Comparison of ENCODE assay signal across 8 cellular contexts in genomic region chr20:39049684-39050554, GRCh38.
DNase-seq lines count a peak whose midpoint lies in the region; ATAC-seq and TF ChIP-seq lines count a peak whose summit lies in the region.

No MANE protein-coding gene starts in this region.

- H3K4me3 ChIP-seq in cardiac fibroblast (replicated peaks in 1 of 2; ENCODE audit: low read depth in 2 of 2, low read length in 2 of 2): peak overlapping the region; percentile 76 to 77

- no peaks in the 10 kb centered on the region for H3K9me3 Mint-ChIP-seq in WTC11

- CTCF ChIA-PET in WTC11 (lab: Charles Lee): interaction anchor here (0.6 to 3.2 kb wide), 51 partner anchors 9 to 1913 kb away, joined by 3 to 50 read pairs (median 5); partner anchors contain the start of genes DHX35, FAM83D, PPP1R16B and SLC32A1

- H3K4me3 Mint-ChIP-seq in WTC11: peak overlapping the region; percentile 78

- H3K27me3 Mint-ChIP-seq in WTC11 (ENCODE audit: low read depth): peaks cover 18% of the 10 kb centered on the region

- POLR2A ChIA-PET in WTC11 (lab: Charles Lee): interaction anchor here (0.7 to 1.5 kb wide), 2 partner anchors 19 to 124 kb away, joined by 3 to 4 read pairs; partner anchors contain the start of gene FAM83D

- peaks cover 4% of the 10 kb centered on the region; the same call in 1 of the 2 replicates for H3K4me1 Mint-ChIP-seq in WTC11

- TF ChIP-seq CTCF in WTC11 (IDR thresholded peaks at IDR 0.05): peak; percentile 98
- TF ChIP-seq CTCF in cardiac fibroblast (IDR thresholded peaks at IDR 0.05; ENCODE audit: low read depth, low read length): peak; percentile 71

- H3K36me3 Mint-ChIP-seq in WTC11: no peaks in the 10 kb centered on the region

- ATAC-seq in HG02852 (IDR thresholded peaks at IDR 0.05; ENCODE audit: unreplicated experiment) (peak; percentile 85), WTC11 (peak; percentile 81)

- H3K27ac Mint-ChIP-seq in WTC11: no peak overlapping the region

- DNase-seq in NCI-H2029 (lab: John Stamatoyannopoulos, UW) (peak; percentile 7), NCI-H2029 treated with DMSO at 0.1 percent for 48 hours (lab: John Stamatoyannopoulos, UW) (no peak), NCI-H2081 treated with DMSO at 0.1 percent for 48 hours (lab: John Stamatoyannopoulos, UW) (peak; percentile 19), WTC11 (ENCODE audit: low spot score) (peak; percentile 88), cardiac fibroblast (ENCODE audit: low read depth in 2 of 2) (peak; percentile 68 to 78), iris pigment epithelial cell (ENCODE audit: low read depth) (peak; percentile 47)
- DNase-seq in stimulated activated CD4-positive, alpha-beta T cell treated with anti-CD3 and anti-CD28 coated beads, Interleukin-12 subunit alpha, Interleukin-12 subunit beta, amount 100 ng/mL, for 48 hours (ENCODE audit: low read depth in 2 of 3, low spot score in 1 of 3): peak; percentile 49 to 73 (median 68)

TF ChIP-seq in WTC11, 78 proteins besides CTCF, POLR2A, EP300 and RAD21 (continues in another document):
- TF ChIP-seq ZNF425 (CRISPR knock-in tag; conservative IDR thresholded peaks at IDR 0.05) (no peak), JUN (CRISPR knock-in tag; IDR thresholded peaks at IDR 0.05) (no peak), NFE2L1 (CRISPR knock-in tag; IDR thresholded peaks at IDR 0.05) (no peak), STAT6 (CRISPR knock-in tag; conservative IDR thresholded peaks at IDR 0.05; ENCODE audit: low read depth) (no peak), GTF2I (CRISPR knock-in tag; conservative IDR thresholded peaks at IDR 0.05) (no peak), ZNF232 (CRISPR knock-in tag; IDR thresholded peaks at IDR 0.05) (no peak), ELF4 (CRISPR knock-in tag; IDR thresholded peaks at IDR 0.05; ENCODE audit: low read depth) (no peak), ZNF423 (CRISPR knock-in tag; IDR thresholded peaks at IDR 0.05) (0 out of 2 replicates have a peak, but pooled peaks have one; percentile 27), SP1 (CRISPR knock-in tag; conservative IDR thresholded peaks at IDR 0.05) (peak; percentile 62), TEAD1 (CRISPR knock-in tag; IDR thresholded peaks at IDR 0.05) (no peak), CREB1 (CRISPR knock-in tag; IDR thresholded peaks at IDR 0.05) (no peak), ZBTB21 (CRISPR knock-in tag; IDR thresholded peaks at IDR 0.05; ENCODE audit: borderline replicate concordance) (peak; percentile 60; the same call in 1 of the 2 replicates), FOXP1 (CRISPR knock-in tag; IDR thresholded peaks at IDR 0.05; ENCODE audit: borderline replicate concordance) (peak; percentile 62; the same call in 1 of the 2 replicates), PRDM15 (CRISPR knock-in tag; IDR thresholded peaks at IDR 0.05) (no peak), E2F1 (CRISPR knock-in tag; IDR thresholded peaks at IDR 0.05) (no peak), ETV6 (CRISPR knock-in tag; IDR thresholded peaks at IDR 0.05) (peak; percentile 96), TP53 (CRISPR knock-in tag; IDR thresholded peaks at IDR 0.05) (peak; percentile 86; the same call in 1 of the 2 replicates), FOXK1 (CRISPR knock-in tag; IDR thresholded peaks at IDR 0.05) (peak; percentile 67; the same call in 1 of the 2 replicates), E2F5 (CRISPR knock-in tag; IDR thresholded peaks at IDR 0.05) (no peak), ERG (CRISPR knock-in tag; IDR thresholded peaks at IDR 0.05) (no peak), JAZF1 (CRISPR knock-in tag; IDR thresholded peaks at IDR 0.05) (no peak), ESRRA (CRISPR knock-in tag; IDR thresholded peaks at IDR 0.05; ENCODE audit: borderline replicate concordance) (no peak)
